23 cellular contexts compared by ENCODE assay signal in the genomic region with DNA sequence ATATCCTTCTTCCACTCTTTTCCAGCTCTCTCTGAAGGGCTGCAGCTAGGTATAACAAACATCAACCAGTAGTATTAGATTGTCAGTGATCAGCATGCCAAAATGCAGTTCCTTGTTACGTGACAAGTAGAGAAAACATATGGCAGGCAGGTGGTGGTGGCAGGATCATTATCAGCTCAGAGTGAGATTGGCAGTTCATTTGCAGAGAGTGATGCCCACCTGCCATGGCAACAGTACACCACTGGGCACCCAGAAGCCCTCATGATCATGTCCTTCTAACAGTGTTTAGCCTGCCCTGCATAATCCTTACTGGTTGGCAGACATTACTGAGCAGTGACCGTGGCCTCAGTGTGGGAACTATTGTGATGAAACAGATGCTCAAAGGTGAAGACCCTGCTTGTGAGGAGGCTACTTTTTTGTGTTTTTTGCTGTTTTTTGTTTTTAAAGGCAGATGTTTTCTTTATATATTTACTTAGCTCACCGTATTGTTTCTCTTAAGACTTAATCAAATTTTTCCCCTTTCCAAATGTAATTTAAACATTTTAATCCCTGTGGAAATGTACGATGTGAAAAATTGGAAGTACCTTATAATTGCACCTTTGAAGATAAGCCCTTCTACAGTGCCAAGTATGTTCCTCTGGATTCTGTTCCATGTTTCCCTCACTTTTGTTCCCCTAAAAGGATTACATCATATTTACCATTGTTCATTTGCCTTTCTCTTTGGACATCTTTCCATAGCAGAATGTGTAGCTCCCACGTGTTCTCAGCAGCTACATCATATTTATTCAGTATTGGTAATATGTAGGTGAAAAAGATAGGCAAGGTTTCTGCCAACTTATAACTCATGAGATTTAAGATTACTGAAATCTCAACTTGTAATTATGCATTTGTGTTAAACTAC.
A peak's percentile ranks its signal among the peaks of the same experiment; 100 is the strongest.
DNase-seq lines count a peak whose midpoint lies in the region; ATAC-seq and TF ChIP-seq lines count a peak whose summit lies in the region.
"Had no signal": no experiment of that assay in that cellular context is flagged by ENCODE, and none has a peak within 500 bp of the region (broad histone marks: within the 10 kb centered on the region; RNA-seq: fewer than 3 reads in every experiment).

No MANE protein-coding gene starts in this region.

- DNase-seq in NCI-H748 (lab: John Stamatoyannopoulos, UW; ENCODE audit: unreplicated experiment) (peak; percentile 25), NCI-H748 treated with DMSO at 0.1 percent for 48 hours (lab: John Stamatoyannopoulos, UW) (no peak), NCI-H524 (lab: John Stamatoyannopoulos, UW) (peak; percentile 98 to 99), dermis blood vessel endothelial cell (peak; percentile 47), foreskin fibroblast (no peak), HuH-7 (ENCODE audit: low spot score) (no peak)
- DNase-seq in stimulated activated naive B cell treated with anti-CD40 and anti-IgM and Interleukin-4, amounts not matched to agents 10 μg/mL and 1 μg/mL and 100 μg/mL, for 72 hours = no peak
- DNase-seq: activated CD8-positive, alpha-beta memory T cell treated with anti-CD3 and anti-CD28 coated beads for 24 hours; adrenal gland; DMS79 treated with DMSO at 0.1 percent for 48 hours; H9; kidney glomerular epithelial cell; retina; T-helper 9 cell had no signal

- peaks cover 9 to 17% of the 10 kb centered on the region in 2 donors for H3K9me3 Mint-ChIP-seq in stimulated activated naive B cell treated with anti-CD40 and anti-IgM and Interleukin-4, amounts not matched to agents 10 μg/mL and 1 μg/mL and 100 μg/mL, for 72 hours
- H3K9me3 Mint-ChIP-seq: central memory CD8-positive, alpha-beta T cell; neural progenitor cell had no signal

- peak overlapping the region; percentile 73 for H3K27ac Mint-ChIP-seq in stimulated activated naive B cell treated with anti-CD40 and anti-IgM and Interleukin-4, amounts not matched to agents 10 μg/mL and 1 μg/mL and 100 μg/mL, for 72 hours
- H3K27ac Mint-ChIP-seq: activated T-helper 17 cell treated with anti-CD3 and anti-CD28 coated beads, Interleukin-2, amount 50 U/mL, for 72 hours; H9; neural progenitor cell; stimulated activated naive CD8-positive, alpha-beta T cell treated with anti-CD3 and anti-CD28 coated beads, Interleukin-15, Interleukin-2, amounts not matched to agents 100 ng/mL and 50 ng/mL, for 24 hours had no signal

- H3K27me3 Mint-ChIP-seq in stimulated activated naive B cell treated with anti-CD40 and anti-IgM and Interleukin-4, amounts not matched to agents 10 μg/mL and 1 μg/mL and 100 μg/mL, for 72 hours = no peaks in the 10 kb centered on the region
- H3K27me3 Mint-ChIP-seq: activated T-helper 17 cell treated with anti-CD3 and anti-CD28 coated beads, Interleukin-2, amount 50 U/mL, for 72 hours; central memory CD8-positive, alpha-beta T cell; stimulated activated naive CD8-positive, alpha-beta T cell treated with anti-CD3 and anti-CD28 coated beads, Interleukin-15, Interleukin-2, amounts not matched to agents 100 ng/mL and 50 ng/mL, for 24 hours had no signal

- no peak for TF ChIP-seq CTCF in foreskin fibroblast (IDR thresholded peaks at IDR 0.05; ENCODE audit: low read depth, low read length)

- H3K4me3 ChIP-seq in foreskin fibroblast (ENCODE audit: low read depth in 1 of 2, low read length in 2 of 2) = no peak overlapping the region
- H3K4me3 ChIP-seq: A549, adrenal gland, neural progenitor cell, SJSA1, upper lobe of left lung had no signal

- ATAC-seq in stimulated activated naive B cell treated with anti-CD40 and anti-IgM and Interleukin-4, amounts not matched to agents 10 μg/mL and 1 μg/mL and 100 μg/mL, for 72 hours (replicated peaks) = no peak
- no peak for ATAC-seq in HG03025 (IDR thresholded peaks at IDR 0.05; ENCODE audit: low FRiP score, unreplicated experiment)
- ATAC-seq: activated T-helper 17 cell treated with anti-CD3 and anti-CD28 coated beads, Interleukin-2, amount 50 U/mL, for 72 hours had no signal

- no peak overlapping the region for H3K4me3 Mint-ChIP-seq in stimulated activated naive B cell treated with anti-CD40 and anti-IgM and Interleukin-4, amounts not matched to agents 10 μg/mL and 1 μg/mL and 100 μg/mL, for 72 hours
- H3K4me3 Mint-ChIP-seq: activated T-helper 17 cell treated with anti-CD3 and anti-CD28 coated beads, Interleukin-2, amount 50 U/mL, for 72 hours; CD14-positive monocyte; central memory CD8-positive, alpha-beta T cell; H9; neural progenitor cell; stimulated activated naive CD8-positive, alpha-beta T cell treated with anti-CD3 and anti-CD28 coated beads, Interleukin-15, Interleukin-2, amounts not matched to agents 100 ng/mL and 50 ng/mL, for 24 hours had no signal

- peaks cover 32 to 49% of the 10 kb centered on the region in 2 donors for H3K36me3 Mint-ChIP-seq in stimulated activated naive B cell treated with anti-CD40 and anti-IgM and Interleukin-4, amounts not matched to agents 10 μg/mL and 1 μg/mL and 100 μg/mL, for 72 hours

- H3K4me1 Mint-ChIP-seq in stimulated activated naive B cell treated with anti-CD40 and anti-IgM and Interleukin-4, amounts not matched to agents 10 μg/mL and 1 μg/mL and 100 μg/mL, for 72 hours = peaks cover 16 to 46% of the 10 kb centered on the region in 2 donors

Comparison
In these comparisons a context has a peak if more than half of its experiments do, and no peak if none do; other contexts are left out.
1. DNase-seq: peak in NCI-H748 (single experiment), NCI-H524 (2 of 2) and dermis blood vessel endothelial cell (single experiment); none in NCI-H748 treated with DMSO at 0.1 percent for 48 hours (single experiment), stimulated activated naive B cell treated with anti-CD40 and anti-IgM and Interleukin-4, amounts not matched to agents 10 μg/mL and 1 μg/mL and 100 μg/mL, for 72 hours (single experiment), foreskin fibroblast (0 of 2) and HuH-7 (single experiment).